8 cellular contexts compared by ENCODE assay signal in genomic region chr2:43224131-43224570, GRCh38. TPM values are rescaled to one million over a fixed set of nuclear protein-coding genes. Genes with fewer than 3 reads are reported as not detected.
DNase-seq lines count a peak whose midpoint lies in the region; TF ChIP-seq lines count a peak whose summit lies in the region.

No MANE protein-coding gene starts in this region.

- H3K4me1 ChIP-seq in muscle layer of colon (ENCODE audit: insufficient read depth, low read length), result peaks cover 51% of the 10 kb centered on the region

- no peaks in the 10 kb centered on the region for H3K9me3 ChIP-seq in muscle layer of colon (ENCODE audit: low read length)

- DNase-seq in GDM1 (lab: John Stamatoyannopoulos, UW), result peak; percentile 52
- DNase-seq in NCI-H82 treated with DMSO at 0.1 percent for 48 hours (lab: John Stamatoyannopoulos, UW; ENCODE audit: unreplicated experiment), result peak; percentile 62
- peak; percentile 67 for DNase-seq in activated T-cell treated with anti-CD3 and anti-CD28 coated beads for 1 hour (ENCODE audit: low read depth)
- DNase-seq in epithelial cell of proximal tubule (ENCODE audit: low read depth), result no peak
- DNase-seq in stimulated activated CD8-positive, alpha-beta memory T cell treated with anti-CD3 and anti-CD28 coated beads, Interleukin-7, amount 100 ng/mL, for 48 hours (ENCODE audit: extremely low read depth in 1 of 2, low read depth in 1 of 2), result peak; percentile 50 to 67
- DNase-seq in cerebellar nuclear complex (lab: John Stamatoyannopoulos, UW), result no peak
- no peak for DNase-seq in GM19240 (ENCODE audit: insufficient read length, low spot score)

- no peaks in the 10 kb centered on the region for H3K27me3 ChIP-seq in muscle layer of colon (ENCODE audit: control insufficient read depth in 1 of 2, insufficient read depth in 2 of 2, low read length in 2 of 2)

- H3K4me3 ChIP-seq in epithelial cell of proximal tubule (ENCODE audit: low read depth, low read length) (peak overlapping the region; percentile 66), muscle layer of colon (ENCODE audit: low read depth in 1 of 2, low read length in 2 of 2) (peak overlapping the region; percentile 89 to 94)

- H3K36me3 ChIP-seq in muscle layer of colon (ENCODE audit: insufficient read depth, low read length), result peaks cover 21% of the 10 kb centered on the region

- H3K9ac ChIP-seq in muscle layer of colon (ENCODE audit: low read length), result peak overlapping the region; percentile 99

- H3K27ac ChIP-seq in muscle layer of colon (ENCODE audit: low read depth, low read length), result peak overlapping the region; percentile 100

- TF ChIP-seq CTCF in epithelial cell of proximal tubule (conservative IDR thresholded peaks at IDR 0.05; ENCODE audit: low read depth, low read length), result peak; percentile 45

RNA-seq across cellular contexts. Expression of gene ZFP36L2, which starts 2.3 kb away (rescaled TPM):
- 8.2 and 10.5 TPM in 2 replicates for total RNA-seq in epithelial cell of proximal tubule

Comparison
In these comparisons a context has a peak if more than half of its experiments do, and no peak if none do; other contexts are left out.
1. DNase-seq: peak in GDM1 (single experiment), NCI-H82 treated with DMSO at 0.1 percent for 48 hours (single experiment), activated T-cell treated with anti-CD3 and anti-CD28 coated beads for 1 hour (single experiment) and stimulated activated CD8-positive, alpha-beta memory T cell treated with anti-CD3 and anti-CD28 coated beads, Interleukin-7, amount 100 ng/mL, for 48 hours (2 of 2); none in epithelial cell of proximal tubule (single experiment), cerebellar nuclear complex (0 of 2) and GM19240 (single experiment).